In the genomic region with DNA sequence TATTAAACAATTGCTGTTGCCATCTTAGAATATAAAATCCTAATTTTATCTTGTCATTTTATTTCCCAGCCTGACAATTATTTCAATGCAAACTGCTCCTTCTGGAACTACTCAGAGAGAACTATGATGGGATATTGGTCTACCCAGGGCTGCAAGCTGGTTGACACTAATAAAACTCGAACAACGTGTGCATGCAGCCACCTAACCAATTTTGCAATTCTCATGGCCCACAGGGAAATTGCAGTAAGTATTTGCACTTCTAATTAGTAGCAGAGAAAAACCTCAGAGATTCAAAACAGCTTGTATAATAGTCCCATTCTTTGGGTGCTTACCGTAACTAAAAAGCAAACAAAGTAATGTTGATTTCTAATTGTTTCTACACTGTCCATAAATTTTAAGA, we compare ENCODE assay signal across 29 cellular contexts.
DNase-seq lines count a peak whose midpoint lies in the region; ATAC-seq and TF ChIP-seq lines count a peak whose summit lies in the region.
"Had no signal": no experiment of that assay in that cellular context is flagged by ENCODE, and none has a peak within 500 bp of the region (broad histone marks: within the 10 kb centered on the region; RNA-seq: fewer than 3 reads in every experiment).

No MANE protein-coding gene starts in this region.

- H3K79me2 ChIP-seq in GM23338 (replicated peaks; ENCODE audit: insufficient read depth) (peaks cover 4% of the 10 kb centered on the region; the same call in 1 of the 2 replicates), neural progenitor cell (ENCODE audit: low read depth) (peaks cover 54% of the 10 kb centered on the region)

- DNase-seq in GM23338 (ENCODE audit: low spot score) (no peak), NCI-H1436 treated with DMSO at 0.1 percent for 48 hours (lab: John Stamatoyannopoulos, UW) (peak; percentile 91), NCI-H526 (lab: John Stamatoyannopoulos, UW) (peak; percentile 75), neural progenitor cell (ENCODE audit: low spot score) (no peak), transverse colon (no peak), NCI-H2029 (lab: John Stamatoyannopoulos, UW) (no peak)
- DNase-seq: activated CD4-positive, alpha-beta T cell treated with anti-CD3 and anti-CD28 coated beads, Interleukin-2, amount 50 U/mL, for 1 hour; activated CD4-positive, CD25-positive, alpha-beta regulatory T cell; activated effector memory CD4-positive, alpha-beta T cell treated with anti-CD3 and anti-CD28 coated beads, Interleukin-2, amount 50 U/mL, for 16 hours; activated naive CD8-positive, alpha-beta T cell treated with anti-CD3 and anti-CD28 coated beads, Interleukin-2, amount 10 ng/mL, durations not matched to agents 7 days and 5 days; activated T-cell treated with anti-CD3 and anti-CD28 coated beads, Interleukin-2, amount 50 U/mL, for 24 hours; aorta; DMS 273 treated with DMSO at 0.1 percent for 48 hours; effector CD4-positive, alpha-beta T cell; H9; hypothalamus; left cardiac atrium; MG63; naive thymus-derived CD4-positive, alpha-beta T cell; NCI-H1694; NCI-H2227 treated with DMSO at 0.1 percent for 48 hours; T-helper 1 cell; testis had no signal

- in situ Hi-C loops in transverse colon (cut with MboI; ENCODE audit: low pct_ligation_motif_present in 1 of 4, low pct_unique_long_range_greater_than_20kb in 1 of 4, low sequenced_read_pairs in 3 of 4), result no loop called here

- 68 to 72% methylated on average over 3 of the region's 3 CpGs for WGBS in transverse colon (ENCODE audit: low coverage in 1 of 2), 2 donors

- H3K36me3 ChIP-seq in GM23338 (ENCODE audit: insufficient read depth), result peaks cover 7% of the 10 kb centered on the region; the same call in 1 of the 2 replicates
- peaks cover 42% of the 10 kb centered on the region for H3K36me3 ChIP-seq in neural progenitor cell
- H3K36me3 ChIP-seq in transverse colon, result no peaks in the 10 kb centered on the region
- H3K36me3 ChIP-seq: MG63 had no signal

- H3K27me3 Mint-ChIP-seq in GM23338 (ENCODE audit: insufficient read depth, low read depth, poor library complexity) (no peaks in the 10 kb centered on the region), neural progenitor cell (ENCODE audit: insufficient read depth, low read depth) (no peaks in the 10 kb centered on the region)
- H3K27me3 Mint-ChIP-seq: activated naive CD8-positive, alpha-beta T cell treated with anti-CD3 and anti-CD28 coated beads, Interleukin-2, amount 10 ng/mL, durations not matched to agents 7 days and 5 days; activated T-cell treated with anti-CD3 and anti-CD28 coated beads, Interleukin-2, amount 50 U/mL, for 24 hours; stimulated activated naive CD8-positive, alpha-beta T cell treated with anti-CD3 and anti-CD28 coated beads, Interleukin-15, Interleukin-2, amounts not matched to agents 100 ng/mL and 50 ng/mL, for 24 hours had no signal

- H3K27me3 ChIP-seq in GM23338 (ENCODE audit: insufficient read depth) (no peaks in the 10 kb centered on the region), neural progenitor cell (no peaks in the 10 kb centered on the region), transverse colon (no peaks in the 10 kb centered on the region)
- H3K27me3 ChIP-seq: MG63, testis, vagina had no signal

- ATAC-seq in GM23338 (no peak), SK-N-SH treated with all-trans-retinoic acid at 6 μM for 48 hours (no peak)
- ATAC-seq: left cardiac atrium; naive thymus-derived CD4-positive, alpha-beta T cell had no signal

- H3F3A ChIP-seq in GM23338 (replicated peaks; ENCODE audit: low read depth) (no peaks in the 10 kb centered on the region), neural progenitor cell (ENCODE audit: low read depth) (peaks cover 28% of the 10 kb centered on the region)

- peaks cover 42% of the 10 kb centered on the region; the same call in 2 of the 3 replicates for H3K36me3 Mint-ChIP-seq in GM23338 (ENCODE audit: low read depth)
- H3K36me3 Mint-ChIP-seq in neural progenitor cell, result peaks cover 48% of the 10 kb centered on the region
- H3K36me3 Mint-ChIP-seq: activated naive CD8-positive, alpha-beta T cell treated with anti-CD3 and anti-CD28 coated beads, Interleukin-2, amount 10 ng/mL, durations not matched to agents 7 days and 5 days; naive thymus-derived CD4-positive, alpha-beta T cell had no signal

- H3K27ac ChIP-seq in GM23338 (ENCODE audit: low read depth) (peak overlapping the region; percentile 24), neural progenitor cell (peak overlapping the region; percentile 19), transverse colon (no peak overlapping the region)
- H3K27ac ChIP-seq: KMS-11, skin epidermis, testis, vagina had no signal

- H3K4me2 ChIP-seq in GM23338 (peak overlapping the region; percentile 27; the same call in 1 of the 2 replicates), neural progenitor cell (no peak overlapping the region)
- H3K4me2 ChIP-seq: KMS-11 had no signal

- H3K9me3 Mint-ChIP-seq in GM23338 (no peaks in the 10 kb centered on the region), neural progenitor cell (no peaks in the 10 kb centered on the region)
- H3K9me3 Mint-ChIP-seq: activated naive CD8-positive, alpha-beta T cell treated with anti-CD3 and anti-CD28 coated beads, Interleukin-2, amount 10 ng/mL, durations not matched to agents 7 days and 5 days; activated T-cell treated with anti-CD3 and anti-CD28 coated beads, Interleukin-2, amount 50 U/mL, for 24 hours; H9 had no signal

- no peak overlapping the region for H3K4me3 ChIP-seq in GM23338
- H3K4me3 ChIP-seq in neural progenitor cell, result no peak overlapping the region
- no peak overlapping the region for H3K4me3 ChIP-seq in transverse colon
- H3K4me3 ChIP-seq: lung, MG63, skin epidermis, testis, vagina had no signal

- intact Hi-C loops in transverse colon (cut with DNase I; ENCODE audit: low total_unique reads), result no loop called here

- TF ChIP-seq CTCF in GM23338 (conservative IDR thresholded peaks at IDR 0.05; ENCODE audit: low read depth in 2 of 2), result no peak
- TF ChIP-seq CTCF in neural progenitor cell (IDR thresholded peaks at IDR 0.05), result no peak
- TF ChIP-seq CTCF in transverse colon (IDR thresholded peaks at IDR 0.05), result no peak

- H3K4me1 Mint-ChIP-seq in GM23338, result peaks cover 38% of the 10 kb centered on the region
- peaks cover 26% of the 10 kb centered on the region for H3K4me1 Mint-ChIP-seq in neural progenitor cell
- H3K4me1 Mint-ChIP-seq: activated naive CD8-positive, alpha-beta T cell treated with anti-CD3 and anti-CD28 coated beads, Interleukin-2, amount 10 ng/mL, durations not matched to agents 7 days and 5 days; naive thymus-derived CD4-positive, alpha-beta T cell had no signal

- H3K9me3 ChIP-seq in neural progenitor cell (ENCODE audit: low read depth) (no peaks in the 10 kb centered on the region), transverse colon (no peaks in the 10 kb centered on the region)
- H3K9me3 ChIP-seq: MG63, testis, vagina had no signal

- peaks cover 58% of the 10 kb centered on the region for H3K4me1 ChIP-seq in GM23338 (ENCODE audit: insufficient read depth)
- peaks cover 24% of the 10 kb centered on the region for H3K4me1 ChIP-seq in neural progenitor cell
- H3K4me1 ChIP-seq in transverse colon, result no peaks in the 10 kb centered on the region
- H3K4me1 ChIP-seq: testis, vagina had no signal

- no peaks in the 10 kb centered on the region for H3K9me2 ChIP-seq in GM23338 (ENCODE audit: insufficient read depth)

- no peak for TF ChIP-seq POLR2A in transverse colon (IDR thresholded peaks at IDR 0.05)

- no peak overlapping the region for H2AFZ ChIP-seq in GM23338
- H2AFZ ChIP-seq in neural progenitor cell (replicated peaks), result no peak overlapping the region

- H4K20me1 ChIP-seq in GM23338 (replicated peaks; ENCODE audit: insufficient read depth), result no peaks in the 10 kb centered on the region
- H4K20me1 ChIP-seq in neural progenitor cell (ENCODE audit: low read depth), result peaks cover 9% of the 10 kb centered on the region

- H3K27ac Mint-ChIP-seq in GM23338, result peak overlapping the region; percentile 48; the same call in 1 of the 2 replicates
- H3K27ac Mint-ChIP-seq in neural progenitor cell, result no peak overlapping the region
- H3K27ac Mint-ChIP-seq: activated naive CD8-positive, alpha-beta T cell treated with anti-CD3 and anti-CD28 coated beads, Interleukin-2, amount 10 ng/mL, durations not matched to agents 7 days and 5 days; activated T-cell treated with anti-CD3 and anti-CD28 coated beads, Interleukin-2, amount 50 U/mL, for 24 hours; naive thymus-derived CD4-positive, alpha-beta T cell; stimulated activated naive CD8-positive, alpha-beta T cell treated with anti-CD3 and anti-CD28 coated beads, Interleukin-15, Interleukin-2, amounts not matched to agents 100 ng/mL and 50 ng/mL, for 24 hours had no signal

- no peak for TF ChIP-seq EP300 in transverse colon (IDR thresholded peaks at IDR 0.05; ENCODE audit: low read depth)

- H3K4me3 Mint-ChIP-seq in GM23338 (no peak overlapping the region), neural progenitor cell (no peak overlapping the region)
- H3K4me3 Mint-ChIP-seq: activated naive CD8-positive, alpha-beta T cell treated with anti-CD3 and anti-CD28 coated beads, Interleukin-2, amount 10 ng/mL, durations not matched to agents 7 days and 5 days; activated T-cell treated with anti-CD3 and anti-CD28 coated beads, Interleukin-2, amount 50 U/mL, for 24 hours; H9; naive thymus-derived CD4-positive, alpha-beta T cell; stimulated activated naive CD8-positive, alpha-beta T cell treated with anti-CD3 and anti-CD28 coated beads, Interleukin-15, Interleukin-2, amounts not matched to agents 100 ng/mL and 50 ng/mL, for 24 hours had no signal

- no peak overlapping the region for H3K9ac ChIP-seq in neural progenitor cell
- H3K9ac ChIP-seq: KMS-11 had no signal

TF ChIP-seq in GM23338, 12 proteins besides CTCF, POLR2A, EP300 and RAD21 (continues in another document):
- TF ChIP-seq, protein P1, sequence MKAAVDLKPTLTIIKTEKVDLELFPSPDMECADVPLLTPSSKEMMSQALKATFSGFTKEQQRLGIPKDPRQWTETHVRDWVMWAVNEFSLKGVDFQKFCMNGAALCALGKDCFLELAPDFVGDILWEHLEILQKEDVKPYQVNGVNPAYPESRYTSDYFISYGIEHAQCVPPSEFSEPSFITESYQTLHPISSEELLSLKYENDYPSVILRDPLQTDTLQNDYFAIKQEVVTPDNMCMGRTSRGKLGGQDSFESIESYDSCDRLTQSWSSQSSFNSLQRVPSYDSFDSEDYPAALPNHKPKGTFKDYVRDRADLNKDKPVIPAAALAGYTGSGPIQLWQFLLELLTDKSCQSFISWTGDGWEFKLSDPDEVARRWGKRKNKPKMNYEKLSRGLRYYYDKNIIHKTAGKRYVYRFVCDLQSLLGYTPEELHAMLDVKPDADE (IDR thresholded peaks at IDR 0.05), result no peak

Comparison
In these comparisons a context has a peak if more than half of its experiments do, and no peak if none do; other contexts are left out.
1. DNase-seq: peak in NCI-H1436 treated with DMSO at 0.1 percent for 48 hours (single experiment) and NCI-H526 (2 of 2); none in GM23338 (single experiment), neural progenitor cell (single experiment), transverse colon (single experiment) and NCI-H2029 (single experiment).
2. H3K27ac ChIP-seq: peak in GM23338 (single experiment) and neural progenitor cell (single experiment); none in transverse colon (0 of 4).